ENCODE assay signal across 23 cellular contexts in the genomic region with DNA sequence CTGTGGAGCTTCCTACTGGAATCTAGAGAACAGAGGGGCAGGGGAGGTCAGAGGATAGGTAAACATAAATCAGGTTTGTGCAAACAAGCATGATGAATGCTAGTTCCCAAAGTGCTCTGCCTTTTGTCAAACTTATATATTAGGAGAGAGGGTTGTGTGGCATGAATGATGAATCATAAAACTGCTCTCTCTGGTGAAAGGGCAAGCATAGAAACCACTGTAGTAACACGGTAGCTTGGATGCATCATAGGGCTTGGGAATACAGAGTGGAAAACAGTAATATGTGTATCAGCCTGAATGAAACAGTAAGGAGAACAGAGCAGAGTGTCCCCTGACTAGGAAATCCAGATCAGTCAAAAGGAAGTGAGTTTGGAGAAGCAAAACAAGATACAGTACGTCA.
DNase-seq lines count a peak whose midpoint lies in the region; ATAC-seq and TF ChIP-seq lines count a peak whose summit lies in the region.
"Had no signal": no experiment of that assay in that cellular context is flagged by ENCODE, and none has a peak within 500 bp of the region (broad histone marks: within the 10 kb centered on the region; RNA-seq: fewer than 3 reads in every experiment).

No MANE protein-coding gene starts in this region.

- H2AK5ac ChIP-seq in mesendoderm (ENCODE audit: low read length) = no peak overlapping the region

- H3K4me1 Mint-ChIP-seq in type B pancreatic cell (ENCODE audit: unreplicated experiment) = peaks cover 26% of the 10 kb centered on the region
- H3K4me1 Mint-ChIP-seq: activated CD4-positive, alpha-beta T cell treated with anti-CD3 and anti-CD28 coated beads, Interleukin-2, amount 10 ng/mL, durations not matched to agents 7 days and 5 days; activated naive CD4-positive, alpha-beta T cell treated with anti-CD3 and anti-CD28 coated beads, Interleukin-2, amount 10 ng/mL, durations not matched to agents 7 days and 5 days; IgD-negative memory B cell had no signal

- H3K27me3 Mint-ChIP-seq in type B pancreatic cell = no peaks in the 10 kb centered on the region
- H3K27me3 Mint-ChIP-seq: activated CD4-positive, alpha-beta T cell treated with anti-CD3 and anti-CD28 coated beads, Interleukin-2, amount 10 ng/mL, durations not matched to agents 7 days and 5 days; IgD-negative memory B cell had no signal

- H3K56ac ChIP-seq in mesendoderm (ENCODE audit: low read length) = no peak overlapping the region

- H3K36me3 ChIP-seq in SK-N-SH (replicated peaks in 1 of 2; ENCODE audit: control insufficient read depth in 1 of 2, insufficient read depth in 2 of 2, low read length in 1 of 2) = no peaks in the 10 kb centered on the region
- H3K36me3 ChIP-seq in mesendoderm (ENCODE audit: control insufficient read depth, insufficient read depth, low read length) = no peaks in the 10 kb centered on the region
- H3K36me3 ChIP-seq: esophagus squamous epithelium, HAP-1, thoracic aorta had no signal

- H3K27me3 ChIP-seq in SK-N-SH (ENCODE audit: insufficient read depth) (no peaks in the 10 kb centered on the region), mesendoderm (ENCODE audit: insufficient read depth, low read length, poor library complexity) (no peaks in the 10 kb centered on the region)
- H3K27me3 ChIP-seq: esophagus squamous epithelium had no signal

- DNase-seq in SK-N-SH (no peak), fibroblast of mammary gland (ENCODE audit: low read depth) (peak; percentile 2), mesendoderm (no peak), type B pancreatic cell (ENCODE audit: extremely low spot score, unreplicated experiment) (no peak), SIG-M5 treated with dmso at 0.1 percent for 504 hours (lab: John Stamatoyannopoulos, UW; ENCODE audit: unreplicated experiment) (no peak), T-helper 1 cell (no peak), 8988T (no peak)
- DNase-seq: ACHN; activated CD4-positive, alpha-beta T cell treated with anti-CD3 and anti-CD28 coated beads, Interleukin-2, amount 10 ng/mL, durations not matched to agents 7 days and 5 days; activated naive CD4-positive, alpha-beta T cell treated with anti-CD3 and anti-CD28 coated beads, Interleukin-2, amount 10 ng/mL, durations not matched to agents 7 days and 5 days; amygdala; COR-L47; esophagus squamous epithelium; kidney; NCI-H2081 treated with DMSO at 0.1 percent for 48 hours; NCI-H524 treated with DMSO at 0.1 percent for 48 hours; stimulated activated CD4-positive, alpha-beta T cell treated with anti-CD3 and anti-CD28 coated beads, Interleukin-4, amount 100 ng/mL, for 4 hours; stimulated activated naive CD4-positive, alpha-beta T cell treated with Interleukin-2 at 50 U/mL for 16 hours had no signal

- CTCF ChIA-PET in SK-N-SH (lab: Yijun Ruan, JAX) = interaction anchor here (0.6 to 1.1 kb wide), 5 partner anchors 8 to 303 kb away, joined by 3 read pairs; no protein-coding TSS in a partner anchor

- H2BK15ac ChIP-seq in mesendoderm (replicated peaks; ENCODE audit: low read depth) = no peak overlapping the region

- no peak overlapping the region for H3K23ac ChIP-seq in mesendoderm (ENCODE audit: low read length)

- no peaks in the 10 kb centered on the region for H3K9me3 Mint-ChIP-seq in type B pancreatic cell
- H3K9me3 Mint-ChIP-seq: activated CD4-positive, alpha-beta T cell treated with anti-CD3 and anti-CD28 coated beads, Interleukin-2, amount 10 ng/mL, durations not matched to agents 7 days and 5 days; activated naive CD4-positive, alpha-beta T cell treated with anti-CD3 and anti-CD28 coated beads, Interleukin-2, amount 10 ng/mL, durations not matched to agents 7 days and 5 days; IgD-negative memory B cell had no signal

- H3K27ac Mint-ChIP-seq in type B pancreatic cell = peak overlapping the region; percentile 4
- H3K27ac Mint-ChIP-seq: activated CD4-positive, alpha-beta T cell treated with anti-CD3 and anti-CD28 coated beads, Interleukin-2, amount 10 ng/mL, durations not matched to agents 7 days and 5 days; activated naive CD4-positive, alpha-beta T cell treated with anti-CD3 and anti-CD28 coated beads, Interleukin-2, amount 10 ng/mL, durations not matched to agents 7 days and 5 days; IgD-negative memory B cell had no signal

- H3K27ac ChIP-seq in SK-N-SH (ENCODE audit: low read depth in 2 of 2, low read length in 1 of 2) = no peak overlapping the region
- H3K27ac ChIP-seq in mesendoderm (ENCODE audit: low read depth, low read length) = no peak overlapping the region
- H3K27ac ChIP-seq: coronary artery, esophagus squamous epithelium, thoracic aorta had no signal

- ATAC-seq in SK-N-SH treated with all-trans-retinoic acid at 6 μM for 48 hours = no peak

- H3K18ac ChIP-seq in mesendoderm (ENCODE audit: low read length) = no peak overlapping the region

- TF ChIP-seq EP300 in SK-N-SH (IDR thresholded peaks at IDR 0.05; ENCODE audit: borderline replicate concordance in 1 of 2, low read depth in 1 of 2, low read length in 1 of 2) = no peak

- H3K4me3 ChIP-seq in SK-N-SH (ENCODE audit: low read depth in 2 of 2, low read length in 1 of 2) = no peak overlapping the region
- no peak overlapping the region for H3K4me3 ChIP-seq in fibroblast of mammary gland (ENCODE audit: control insufficient read depth, low read depth, low read length)
- no peak overlapping the region for H3K4me3 ChIP-seq in mesendoderm (ENCODE audit: low read length)
- H3K4me3 ChIP-seq: coronary artery, esophagus squamous epithelium, HAP-1, thoracic aorta had no signal

- no peaks in the 10 kb centered on the region; a peak in 1 of 4 replicates for H3K4me1 ChIP-seq in SK-N-SH (ENCODE audit: control insufficient read depth in 1 of 2, insufficient read depth in 2 of 2, low read depth in 1 of 2, low read length in 1 of 2)
- no peaks in the 10 kb centered on the region for H3K4me1 ChIP-seq in mesendoderm (ENCODE audit: control insufficient read depth, low read depth, low read length)
- H3K4me1 ChIP-seq: esophagus squamous epithelium, HAP-1 had no signal

- 7% methylated on average over 2 of the region's 2 CpGs for WGBS in SK-N-SH (ENCODE audit: low lambda C conversion rate)
- no CpG with 5 or more reads among the region's 2 CpGs for WGBS in mesendoderm (ENCODE audit: extremely low coverage, insufficient coverage, low lambda C conversion rate)

- H3F3A ChIP-seq in SK-N-SH (replicated peaks; ENCODE audit: insufficient read depth) = no peaks in the 10 kb centered on the region

- H2BK120ac ChIP-seq in mesendoderm (ENCODE audit: low read depth, low read length) = no peak overlapping the region

- H3K9me3 ChIP-seq in SK-N-SH = no peaks in the 10 kb centered on the region; the same call in 1 of the 2 replicates
- H3K9me3 ChIP-seq: esophagus squamous epithelium, HAP-1, thoracic aorta had no signal

- H3K36me3 Mint-ChIP-seq in type B pancreatic cell = no peaks in the 10 kb centered on the region
- H3K36me3 Mint-ChIP-seq: activated naive CD4-positive, alpha-beta T cell treated with anti-CD3 and anti-CD28 coated beads, Interleukin-2, amount 10 ng/mL, durations not matched to agents 7 days and 5 days; IgD-negative memory B cell had no signal

- H3K9ac ChIP-seq in SK-N-SH = no peak overlapping the region
- no peak overlapping the region for H3K9ac ChIP-seq in mesendoderm (ENCODE audit: low read length)

- H2AFZ ChIP-seq in SK-N-SH (ENCODE audit: low read depth) = no peak overlapping the region

- no peak overlapping the region for H4K8ac ChIP-seq in mesendoderm (ENCODE audit: low read depth, low read length)

- no peak overlapping the region for H3K4ac ChIP-seq in mesendoderm (ENCODE audit: low read depth, low read length)

- POLR2A ChIA-PET in SK-N-SH (lab: Yijun Ruan, JAX) = no interaction called here

- H3K9me2 ChIP-seq in SK-N-SH = no peaks in the 10 kb centered on the region

- H3K79me2 ChIP-seq in SK-N-SH (ENCODE audit: insufficient read depth) = no peaks in the 10 kb centered on the region
- H3K79me2 ChIP-seq in mesendoderm (ENCODE audit: control insufficient read depth, insufficient read depth, low read length) = no peaks in the 10 kb centered on the region

- peak overlapping the region; percentile 78 for H4K5ac ChIP-seq in mesendoderm (ENCODE audit: low read length)

- no peaks in the 10 kb centered on the region for H4K20me1 ChIP-seq in SK-N-SH (ENCODE audit: insufficient read depth)

- TF ChIP-seq CTCF in SK-N-SH (IDR thresholded peaks at IDR 0.05) (no peak), fibroblast of mammary gland (conservative IDR thresholded peaks at IDR 0.05; ENCODE audit: control insufficient read depth, insufficient read depth, low read depth, low read length) (no peak), type B pancreatic cell (conservative IDR thresholded peaks at IDR 0.05) (no peak)

- H2BK5ac ChIP-seq in mesendoderm (ENCODE audit: low read length) = no peak overlapping the region

- no peak overlapping the region for H3K4me3 Mint-ChIP-seq in type B pancreatic cell
- H3K4me3 Mint-ChIP-seq: activated CD4-positive, alpha-beta T cell treated with anti-CD3 and anti-CD28 coated beads, Interleukin-2, amount 10 ng/mL, durations not matched to agents 7 days and 5 days; activated naive CD4-positive, alpha-beta T cell treated with anti-CD3 and anti-CD28 coated beads, Interleukin-2, amount 10 ng/mL, durations not matched to agents 7 days and 5 days; IgD-negative memory B cell had no signal

- no peak for TF ChIP-seq RAD21 in SK-N-SH (IDR thresholded peaks at IDR 0.05; ENCODE audit: low read length)

- H3K4me2 ChIP-seq in SK-N-SH (no peak overlapping the region), mesendoderm (ENCODE audit: low read length) (no peak overlapping the region)

- H3K79me1 ChIP-seq in mesendoderm (ENCODE audit: low read length) = no peaks in the 10 kb centered on the region

TF ChIP-seq in SK-N-SH treated with all-trans-retinoic acid at 6 μM for 48 hours, 23 proteins besides CTCF, POLR2A, EP300 and RAD21:
- TF ChIP-seq ISL1 (CRISPR knock-in tag; IDR thresholded peaks at IDR 0.05) (0 out of 2 replicates have a peak, but pooled peaks have one; percentile 15), ZNF8 (CRISPR knock-in tag; IDR thresholded peaks at IDR 0.05) (no peak), ARNTL (CRISPR knock-in tag; IDR thresholded peaks at IDR 0.05; ENCODE audit: borderline replicate concordance, low read depth) (no peak)

TF ChIP-seq in SK-N-SH, 30 proteins besides CTCF, POLR2A, EP300 and RAD21 (continues in another document):
- no peak for TF ChIP-seq TEAD4 (IDR thresholded peaks at IDR 0.05; ENCODE audit: borderline replicate concordance, insufficient read depth)
- no peak for TF ChIP-seq EZH2phosphoT487 (IDR thresholded peaks at IDR 0.05; ENCODE audit: borderline replicate concordance, low read depth)
- TF ChIP-seq, protein P1, sequence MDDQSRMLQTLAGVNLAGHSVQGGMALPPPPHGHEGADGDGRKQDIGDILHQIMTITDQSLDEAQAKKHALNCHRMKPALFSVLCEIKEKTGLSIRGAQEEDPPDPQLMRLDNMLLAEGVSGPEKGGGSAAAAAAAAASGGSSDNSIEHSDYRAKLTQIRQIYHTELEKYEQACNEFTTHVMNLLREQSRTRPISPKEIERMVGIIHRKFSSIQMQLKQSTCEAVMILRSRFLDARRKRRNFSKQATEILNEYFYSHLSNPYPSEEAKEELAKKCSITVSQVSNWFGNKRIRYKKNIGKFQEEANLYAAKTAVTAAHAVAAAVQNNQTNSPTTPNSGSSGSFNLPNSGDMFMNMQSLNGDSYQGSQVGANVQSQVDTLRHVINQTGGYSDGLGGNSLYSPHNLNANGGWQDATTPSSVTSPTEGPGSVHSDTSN (IDR thresholded peaks at IDR 0.05) = no peak
- no peak for TF ChIP-seq SMC3 (IDR thresholded peaks at IDR 0.05; ENCODE audit: low read depth, low read length)
- no peak for TF ChIP-seq ELF1 (IDR thresholded peaks at IDR 0.05)
